ENCODE assay signal across 8 cellular contexts in the genomic region with DNA sequence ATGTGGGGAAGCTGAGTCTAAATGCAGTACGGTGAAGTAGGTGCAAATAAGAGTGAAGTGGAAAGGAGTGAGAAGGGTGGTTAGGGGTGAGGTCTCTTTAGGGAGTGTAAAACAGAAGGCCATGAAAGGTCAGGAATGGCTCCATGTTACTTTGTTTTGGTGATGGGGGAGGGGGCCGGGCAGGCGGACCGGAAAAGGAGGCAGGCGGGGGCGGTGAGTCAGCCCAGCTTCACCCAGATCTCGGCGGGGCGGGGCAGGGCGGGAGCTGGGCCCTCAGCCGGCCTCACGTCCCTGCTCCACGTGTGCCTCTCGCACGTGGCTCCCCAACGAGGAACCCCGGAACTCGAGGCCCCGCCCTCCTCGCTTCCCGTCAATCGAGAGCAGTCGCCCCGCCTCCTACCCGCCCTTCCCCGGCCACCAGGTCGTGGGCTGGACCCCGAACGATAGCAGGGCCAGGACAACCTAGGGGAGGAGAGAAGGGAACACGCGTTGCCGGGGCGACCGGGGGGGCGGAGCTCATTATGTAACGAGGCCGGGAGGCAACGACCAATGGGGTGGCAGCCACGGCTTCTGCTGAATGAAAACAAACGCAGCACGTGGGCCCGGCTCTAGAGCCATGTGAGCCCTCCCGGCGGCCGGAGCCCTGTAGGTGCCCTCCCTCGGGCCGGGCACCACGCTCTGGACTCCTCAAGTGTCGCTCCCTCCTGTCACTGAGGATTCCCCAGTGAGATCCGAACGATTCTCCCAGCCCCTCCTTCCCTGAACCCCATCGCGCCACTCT. TPM values are rescaled to one million over a fixed set of nuclear protein-coding genes. Genes with fewer than 3 reads are reported as not detected.
A peak's percentile ranks its signal among the peaks of the same experiment; 100 is the strongest.
DNase-seq lines count a peak whose midpoint lies in the region; ATAC-seq and TF ChIP-seq lines count a peak whose summit lies in the region.

No MANE protein-coding gene starts in this region.

- H3K36me3 ChIP-seq in aorta (ENCODE audit: control insufficient read depth in 1 of 2, insufficient read depth in 2 of 2, low read length in 1 of 2): peaks cover 0 to 5% of the 10 kb centered on the region in 2 donors

- no peaks in the 10 kb centered on the region for H3K4me1 ChIP-seq in aorta (ENCODE audit: control insufficient read depth in 1 of 2, insufficient read depth in 2 of 2, low read length in 2 of 2)

- ATAC-seq in GM18499 (IDR thresholded peaks at IDR 0.05; ENCODE audit: insufficient read depth, unreplicated experiment) (peak; percentile 35), HG02970 (IDR thresholded peaks at IDR 0.05; ENCODE audit: low FRiP score, unreplicated experiment) (peak; percentile 46), aorta (ENCODE audit: low FRiP score) (peak; percentile 90)

- DNase-seq in NCI-H2029 (lab: John Stamatoyannopoulos, UW) (peak; percentile 96), T1000 (lab: John Stamatoyannopoulos, UW) (peak; percentile 99), astrocyte of the cerebellum (ENCODE audit: low read depth) (peak; percentile 83), hepatic stellate cell (ENCODE audit: low spot score) (peak; percentile 99), renal cortical epithelial cell (ENCODE audit: low read depth) (peak; percentile 95), aorta (peak; percentile 100)

- TF ChIP-seq CTCF in astrocyte of the cerebellum (IDR thresholded peaks at IDR 0.05; ENCODE audit: low read depth, low read length, missing control alignments): no peak

- H3K9me3 ChIP-seq in aorta (ENCODE audit: control insufficient read depth, low read length): no peaks in the 10 kb centered on the region

- in situ Hi-C loops in astrocyte of the cerebellum (cut with HindIII; ENCODE audit: low sequenced_read_pairs): no loop called here

- H3K4me3 ChIP-seq in astrocyte of the cerebellum (ENCODE audit: low read depth, low read length) (peak overlapping the region; percentile 58), aorta (ENCODE audit: low read length in 2 of 2) (peak overlapping the region; percentile 43 to 76)

- WGBS in aorta, 2 donors: 0 to 1% methylated on average over 42 to 53 of the region's 53 CpGs

- intact Hi-C loops in aorta (cut with DNase I): loop anchor here in 1 of 2 donors (1.0 to 10.0 kb wide), 3 partner anchors 12 to 236 kb away; no protein-coding TSS in a partner anchor

- H3K27ac ChIP-seq in aorta (ENCODE audit: low read depth in 1 of 2, low read length in 2 of 2): peak overlapping the region; percentile 87 to 92

- H3K27me3 ChIP-seq in aorta (ENCODE audit: control insufficient read depth in 1 of 2, insufficient read depth in 2 of 2, low read length in 1 of 2): no peaks in the 10 kb centered on the region

RNA-seq across cellular contexts. Expression of gene NR1D1, which starts 1.4 kb away (rescaled TPM):
- total RNA-seq in renal cortical epithelial cell: 0.75 TPM in 1 of 2 replicates, not detected in the other
- total RNA-seq in aorta: 10 to 100 TPM; 18.4 to 53.6 TPM
- 10 to 100 TPM in 1 of 2 donors, 1 to 10 TPM in 1; 8.6 to 28.5 TPM for polyA plus RNA-seq in aorta

RNA-seq across cellular contexts. Expression of gene MSL1, which starts 22.7 kb away (rescaled TPM):
- total RNA-seq in renal cortical epithelial cell (21.9 and 47.7 TPM in 2 replicates), aorta (100 to 1,000 TPM in 1 of 2 donors, 10 to 100 TPM in 1; 81.0 to 100 TPM)
- 100 to 1,000 TPM in 1 of 2 donors, 10 to 100 TPM in 1; 21.2 to 171 TPM for polyA plus RNA-seq in aorta

RNA-seq across cellular contexts. Expression of gene THRA, which starts 36.3 kb away (rescaled TPM):
- 3.5 and 22.0 TPM in 2 replicates for total RNA-seq in renal cortical epithelial cell
- total RNA-seq in aorta: 10 to 100 TPM; 53.7 to 62.3 TPM
- polyA plus RNA-seq in aorta: 10 to 100 TPM; 38.9 to 52.1 TPM

RNA-seq across cellular contexts. Expression of gene CASC3, which starts 41.3 kb away (rescaled TPM):
- total RNA-seq in renal cortical epithelial cell (19.4 and 31.0 TPM in 2 replicates), aorta (100 to 1,000 TPM; 115 to 116 TPM)
- polyA plus RNA-seq in aorta: 10 to 100 TPM; 68.3 to 94.7 TPM

RNA-seq across cellular contexts. Expression of gene MED24, which starts 44.8 kb away (rescaled TPM):
- total RNA-seq in renal cortical epithelial cell (35.3 and 54.3 TPM in 2 replicates), aorta (10 to 100 TPM; 60.8 to 70.9 TPM)
- 10 to 100 TPM; 20.7 to 66.5 TPM for polyA plus RNA-seq in aorta

Comparison
In these comparisons a context has a peak if more than half of its experiments do, and no peak if none do; other contexts are left out.
1. Peak in every context shown above with its lines: DNase-seq, ATAC-seq, H3K4me3 ChIP-seq and H3K27ac ChIP-seq.
2. ATAC-seq: peak in every context shown above with its lines; median percentile 90 in aorta; 46 in HG02970; 35 in GM18499.
3. RNA of gene NR1D1, which starts 1.4 kb away (total RNA-seq): 18.4 to 53.6 TPM in aorta; 0.75 TPM in renal cortical epithelial cell; every median in the first group is over 10 times any median in the second.